In the genomic region with DNA sequence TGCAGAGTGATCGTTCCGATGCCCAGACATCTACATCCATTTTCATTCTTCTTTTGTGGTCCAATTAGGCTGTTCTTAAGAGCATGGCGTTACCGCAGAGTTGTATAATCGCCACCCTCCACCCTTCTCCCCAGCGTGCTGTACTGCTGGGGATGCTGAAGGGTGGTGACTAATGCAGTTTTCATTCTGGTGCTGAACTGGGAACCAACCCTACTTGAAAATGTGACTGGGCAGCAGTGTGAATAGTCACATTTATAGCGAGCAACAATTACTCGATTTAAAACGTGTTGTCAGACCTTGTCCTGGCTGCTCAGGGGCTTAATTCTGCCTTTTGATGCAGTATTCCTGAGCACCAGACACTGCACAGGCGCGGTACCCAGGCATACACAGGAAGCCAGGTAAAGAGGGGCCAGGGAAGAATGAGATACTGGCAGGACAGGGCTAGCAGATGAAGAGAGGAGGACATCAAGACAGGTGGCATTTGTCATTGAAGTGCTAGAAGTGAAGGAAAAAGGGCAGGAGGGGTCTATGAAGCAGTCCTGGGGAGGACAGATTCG, we compare ENCODE assay signal across 8 cellular contexts. TPM values are rescaled to one million over a fixed set of nuclear protein-coding genes. Genes with fewer than 3 reads are reported as not detected.
DNase-seq lines count a peak whose midpoint lies in the region; ATAC-seq and TF ChIP-seq lines count a peak whose summit lies in the region.

No MANE protein-coding gene starts in this region.

- H3K9me3 ChIP-seq in endodermal cell (ENCODE audit: control insufficient read depth, low read length) (no peaks in the 10 kb centered on the region), mucosa of rectum (ENCODE audit: control insufficient read depth in 2 of 2, low read length in 2 of 2) (no peaks in the 10 kb centered on the region), uterus (no peaks in the 10 kb centered on the region)

- H3K9me3 Mint-ChIP-seq in activated naive CD4-positive, alpha-beta T cell treated with anti-CD3 and anti-CD28 coated beads, Interleukin-2, amount 50 U/mL, for 24 hours = no peaks in the 10 kb centered on the region
- no peaks in the 10 kb centered on the region for H3K9me3 Mint-ChIP-seq in endodermal cell

- peak; percentile 14 for ATAC-seq in HG03045 (IDR thresholded peaks at IDR 0.05; ENCODE audit: unreplicated experiment)

- peaks cover 39% of the 10 kb centered on the region for H3K4me1 Mint-ChIP-seq in activated naive CD4-positive, alpha-beta T cell treated with anti-CD3 and anti-CD28 coated beads, Interleukin-2, amount 50 U/mL, for 24 hours
- peaks cover 28% of the 10 kb centered on the region for H3K4me1 Mint-ChIP-seq in endodermal cell

- WGBS in endodermal cell (ENCODE audit: insufficient coverage in 1 of 2, insufficient read length in 1 of 2), 2 experiments = 34 to 67% methylated on average over 8 to 12 of the region's 12 CpGs

- H3K4me3 ChIP-seq in endodermal cell (ENCODE audit: low read length) (peak overlapping the region; percentile 93), mucosa of rectum (ENCODE audit: low read length in 2 of 2) (peak overlapping the region; percentile 94 to 98), uterus (peak overlapping the region; percentile 71 to 81)

- DNase-seq in activated naive CD4-positive, alpha-beta T cell treated with Interleukin-2 at 50 U/mL for 16 hours = no peak
- peak; percentile 80 for DNase-seq in RPMI7951 (ENCODE audit: low read depth)
- DNase-seq in endodermal cell = no peak
- no peak for DNase-seq in uterus
- no peak for DNase-seq in NCI-H748 treated with DMSO at 0.1 percent for 48 hours (lab: John Stamatoyannopoulos, UW)

- peak overlapping the region; percentile 66 for H3K27ac ChIP-seq in endodermal cell (ENCODE audit: low read depth, low read length)
- peak overlapping the region; percentile 97 to 98 for H3K27ac ChIP-seq in mucosa of rectum (ENCODE audit: low read depth in 2 of 2, low read length in 2 of 2)
- peak overlapping the region; percentile 90 to 91 for H3K27ac ChIP-seq in uterus

- no peaks in the 10 kb centered on the region for H3K27me3 Mint-ChIP-seq in activated naive CD4-positive, alpha-beta T cell treated with anti-CD3 and anti-CD28 coated beads, Interleukin-2, amount 50 U/mL, for 24 hours
- peaks cover 8% of the 10 kb centered on the region for H3K27me3 Mint-ChIP-seq in endodermal cell (ENCODE audit: insufficient read depth)

- peaks cover 8% of the 10 kb centered on the region for H3K36me3 Mint-ChIP-seq in activated naive CD4-positive, alpha-beta T cell treated with anti-CD3 and anti-CD28 coated beads, Interleukin-2, amount 50 U/mL, for 24 hours
- H3K36me3 Mint-ChIP-seq in endodermal cell (ENCODE audit: low read depth) = peaks cover 3% of the 10 kb centered on the region

- H3K36me3 ChIP-seq in endodermal cell (ENCODE audit: control insufficient read depth, insufficient read depth, low read length) = peaks cover 10% of the 10 kb centered on the region
- H3K36me3 ChIP-seq in mucosa of rectum (ENCODE audit: control insufficient read depth in 2 of 2, insufficient read depth in 2 of 2, low read length in 2 of 2) = peaks cover 2 to 14% of the 10 kb centered on the region in 2 donors
- H3K36me3 ChIP-seq in uterus = no peaks in the 10 kb centered on the region

- H3K4me1 ChIP-seq in endodermal cell (ENCODE audit: control insufficient read depth, insufficient read depth, low read length) = peaks cover 13% of the 10 kb centered on the region
- peaks cover 10 to 13% of the 10 kb centered on the region in 2 donors for H3K4me1 ChIP-seq in mucosa of rectum (ENCODE audit: control insufficient read depth in 2 of 2, insufficient read depth in 2 of 2, low read length in 2 of 2)
- peaks cover 0 to 5% of the 10 kb centered on the region in 2 donors for H3K4me1 ChIP-seq in uterus

- intact Hi-C loops in uterus (cut with DNase I; ENCODE audit: low total_unique reads) = no loop called here

- TF ChIP-seq POLR2A in uterus (IDR thresholded peaks at IDR 0.05) = no peak

- H3K9ac ChIP-seq in endodermal cell (ENCODE audit: extremely low read depth, low read length, poor library complexity, severe bottlenecking) = peak overlapping the region; percentile 95
- H3K9ac ChIP-seq in mucosa of rectum (ENCODE audit: low read depth in 1 of 2, low read length in 2 of 2) = peak overlapping the region; percentile 88 to 96

- no peaks in the 10 kb centered on the region for H3K27me3 ChIP-seq in endodermal cell (ENCODE audit: control insufficient read depth, insufficient read depth, low read length, poor library complexity, severe bottlenecking)
- H3K27me3 ChIP-seq in mucosa of rectum (ENCODE audit: control insufficient read depth in 2 of 2, insufficient read depth in 2 of 2, low read length in 2 of 2) = no peaks in the 10 kb centered on the region
- no peaks in the 10 kb centered on the region for H3K27me3 ChIP-seq in uterus

- TF ChIP-seq CTCF in endodermal cell (conservative IDR thresholded peaks at IDR 0.05) (no peak), uterus (IDR thresholded peaks at IDR 0.05) (no peak)

- H3K4me3 Mint-ChIP-seq in activated naive CD4-positive, alpha-beta T cell treated with anti-CD3 and anti-CD28 coated beads, Interleukin-2, amount 50 U/mL, for 24 hours = peak overlapping the region; percentile 89
- peak overlapping the region; percentile 89 for H3K4me3 Mint-ChIP-seq in endodermal cell

- H3K27ac Mint-ChIP-seq in activated naive CD4-positive, alpha-beta T cell treated with anti-CD3 and anti-CD28 coated beads, Interleukin-2, amount 50 U/mL, for 24 hours = peak overlapping the region; percentile 90
- peak overlapping the region; percentile 94 for H3K27ac Mint-ChIP-seq in endodermal cell

RNA-seq across cellular contexts. Expression of gene ISCA1, which starts 0.7 kb away (rescaled TPM):
- total RNA-seq in RPMI7951 (2014; rRNA removed; shearing (Covaris generic)) = 29.4 and 32.4 TPM in 2 replicates
- total RNA-seq in endodermal cell (10 to 100 TPM; 29.6 to 33.7 TPM), uterus (10 to 100 TPM in 3 of 4 donors, 1 to 10 TPM in 1; 8.7 to 62.4 (median 42.4) TPM)
- 40.6 TPM for polyA plus RNA-seq in endodermal cell (2013, experiment 1 of 2)
- 35.8 TPM for polyA plus RNA-seq in endodermal cell (2013, experiment 2 of 2)

RNA-seq across cellular contexts. Expression of gene C9orf153, which starts 23.6 kb away (rescaled TPM):
- total RNA-seq in RPMI7951 (2014; rRNA removed; shearing (Covaris generic)) = 0.48 TPM in 1 of 2 replicates, not detected in the other
- under 1 TPM; 0.37 to 0.51 TPM for total RNA-seq in endodermal cell
- 0.14 TPM for polyA plus RNA-seq in endodermal cell (2013, experiment 1 of 2)
- polyA plus RNA-seq in endodermal cell (2013, experiment 2 of 2) = not detected
- total RNA-seq in uterus = 1 to 10 TPM in 2 of 4 donors, under 1 TPM in 1, not detected in 1; 0.82 to 1.8 (median 1.5) TPM
